28 cellular contexts compared by ENCODE assay signal in genomic region chr6:137172734-137173431, GRCh38. TPM values are rescaled to one million over a fixed set of nuclear protein-coding genes. Genes with fewer than 3 reads are reported as not detected.
DNase-seq lines count a peak whose midpoint lies in the region; ATAC-seq and TF ChIP-seq lines count a peak whose summit lies in the region.
"Had no signal": no experiment of that assay in that cellular context is flagged by ENCODE, and none has a peak within 500 bp of the region (broad histone marks: within the 10 kb centered on the region; RNA-seq: fewer than 3 reads in every experiment).

No MANE protein-coding gene starts in this region.

- intact Hi-C loops in PC-9 (cut with micrococcal nuclease; ENCODE audit: unreplicated experiment), result no loop called here
- intact Hi-C loops in dendritic cell treated with granulocyte-macrophage colony-stimulating factor and Interleukin-4, amounts not matched to agents 40 ng/mL and 50 ng/mL, for 4 days (cut with micrococcal nuclease), result no loop called here
- intact Hi-C loops in spleen (cut with DNase I; ENCODE audit: low total_unique reads), result no loop called here

- POLR2A ChIA-PET in PC-9 (lab: Charles Lee; ENCODE audit: unreplicated experiment), result no interaction called here

- H3K4me1 ChIP-seq in GM23338 (ENCODE audit: insufficient read depth) (peaks cover 29% of the 10 kb centered on the region), PC-9 (replicated peaks; ENCODE audit: insufficient read depth) (peaks cover 18% of the 10 kb centered on the region), spleen (peaks cover 10 to 50% (median 27%) of the 10 kb centered on the region in 6 donors)
- H3K4me1 ChIP-seq: SJSA1 had no signal

- H3K4me1 Mint-ChIP-seq in GM23338, result peaks cover 19% of the 10 kb centered on the region
- peaks cover 51% of the 10 kb centered on the region for H3K4me1 Mint-ChIP-seq in dendritic cell treated with granulocyte-macrophage colony-stimulating factor and Interleukin-4, amounts not matched to agents 40 ng/mL and 50 ng/mL, for 4 days (ENCODE audit: low read depth)

- H3K4me2 ChIP-seq in GM23338, result peak overlapping the region; percentile 52; the same call in 1 of the 2 replicates
- H3K4me2 ChIP-seq in PC-9, result peak overlapping the region; percentile 59

- peaks cover 4% of the 10 kb centered on the region for H3K27me3 Mint-ChIP-seq in GM23338 (ENCODE audit: insufficient read depth, low read depth, poor library complexity)
- no peaks in the 10 kb centered on the region for H3K27me3 Mint-ChIP-seq in dendritic cell treated with granulocyte-macrophage colony-stimulating factor and Interleukin-4, amounts not matched to agents 40 ng/mL and 50 ng/mL, for 4 days

- no peak overlapping the region for H2AFZ ChIP-seq in GM23338
- peak overlapping the region; percentile 50 for H2AFZ ChIP-seq in PC-9

- DNase-seq in GM23338 (ENCODE audit: low spot score) (no peak), PC-9 (no peak), spleen (no peak), D341Med (ENCODE audit: low spot score) (no peak), SW 1271 (lab: John Stamatoyannopoulos, UW) (no peak)
- DNase-seq in activated effector memory CD4-positive, alpha-beta T cell treated with anti-CD3 and anti-CD28 coated beads, Interleukin-2, amount 50 U/mL, for 16 hours, result no peak
- DNase-seq: ACHN; AML-193; CD8-positive, alpha-beta memory T cell; DMS53; GDM1; GOT3; HCEC 1CT; IMR-90; MV-4-11; NCI-H1105 treated with DMSO at 0.1 percent for 48 hours; NCI-H2081; NCI-H2171; NCI-H345; NCI-H524; NCI-H774; NK-92 treated with Interleukin-12 subunit alpha and Interleukin-12 subunit beta, amount 100 ng/mL, for 24 hours; Peyer's patch had no signal

- ATAC-seq in GM23338 (no peak), HG03460 (IDR thresholded peaks at IDR 0.05; ENCODE audit: unreplicated experiment) (no peak)

- no peak overlapping the region for H3K4me3 ChIP-seq in GM23338
- no peak overlapping the region for H3K4me3 ChIP-seq in PC-9
- H3K4me3 ChIP-seq in spleen, result no peak overlapping the region
- H3K4me3 ChIP-seq: Peyer's patch, SJSA1 had no signal

- H3K4me3 Mint-ChIP-seq in GM23338, result no peak overlapping the region
- H3K4me3 Mint-ChIP-seq in dendritic cell treated with granulocyte-macrophage colony-stimulating factor and Interleukin-4, amounts not matched to agents 40 ng/mL and 50 ng/mL, for 4 days, result no peak overlapping the region
- H3K4me3 Mint-ChIP-seq: CD8-positive, alpha-beta memory T cell had no signal

- no peak for TF ChIP-seq CTCF in GM23338 (conservative IDR thresholded peaks at IDR 0.05; ENCODE audit: low read depth in 2 of 2)
- no peak for TF ChIP-seq CTCF in PC-9 (conservative IDR thresholded peaks at IDR 0.05)
- no peak for TF ChIP-seq CTCF in spleen (IDR thresholded peaks at IDR 0.05 in 8 of 11, conservative IDR thresholded peaks at IDR 0.05 in 3 of 11)

- H3K9me3 ChIP-seq in PC-9 (ENCODE audit: insufficient read depth, low read depth) (no peaks in the 10 kb centered on the region), spleen (peaks cover 0 to 4% (median 0%) of the 10 kb centered on the region in 8 donors)
- H3K9me3 ChIP-seq: Peyer's patch had no signal

- H3K79me2 ChIP-seq in GM23338 (replicated peaks; ENCODE audit: insufficient read depth), result no peaks in the 10 kb centered on the region
- H3K79me2 ChIP-seq in PC-9 (ENCODE audit: low read depth), result no peaks in the 10 kb centered on the region

- WGBS in spleen, 5 donors, result 91 to 96% (median 92%) methylated on average over 11 of the region's 11 CpGs

- H3K27ac ChIP-seq in GM23338 (ENCODE audit: low read depth), result no peak overlapping the region
- H3K27ac ChIP-seq in PC-9, result peak overlapping the region; percentile 50
- peak overlapping the region in 7 of 8 donors; percentile 0 to 64 (median 34) for H3K27ac ChIP-seq in spleen
- H3K27ac ChIP-seq: C4-2B, Peyer's patch, SJSA1 had no signal

- H4K20me1 ChIP-seq in GM23338 (replicated peaks; ENCODE audit: insufficient read depth) (no peaks in the 10 kb centered on the region), PC-9 (ENCODE audit: insufficient read depth) (no peaks in the 10 kb centered on the region)

- no peak for TF ChIP-seq POLR2A in spleen (IDR thresholded peaks at IDR 0.05)

- H3K9me2 ChIP-seq in GM23338 (ENCODE audit: insufficient read depth), result peaks cover 12% of the 10 kb centered on the region
- no peaks in the 10 kb centered on the region for H3K9me2 ChIP-seq in PC-9 (ENCODE audit: insufficient read depth)

- H3K9me3 Mint-ChIP-seq in GM23338, result peaks cover 36% of the 10 kb centered on the region
- peaks cover 9% of the 10 kb centered on the region for H3K9me3 Mint-ChIP-seq in dendritic cell treated with granulocyte-macrophage colony-stimulating factor and Interleukin-4, amounts not matched to agents 40 ng/mL and 50 ng/mL, for 4 days
- H3K9me3 Mint-ChIP-seq: CD8-positive, alpha-beta memory T cell had no signal

- H3F3A ChIP-seq in GM23338 (replicated peaks; ENCODE audit: low read depth) (no peaks in the 10 kb centered on the region), PC-9 (ENCODE audit: insufficient read depth, low read depth) (peaks cover 10% of the 10 kb centered on the region)

- H3K36me3 ChIP-seq in GM23338 (ENCODE audit: insufficient read depth) (no peaks in the 10 kb centered on the region), PC-9 (ENCODE audit: low read depth) (no peaks in the 10 kb centered on the region), spleen (no peaks in the 10 kb centered on the region)
- H3K36me3 ChIP-seq: Peyer's patch, SJSA1 had no signal

- CTCF ChIA-PET in PC-9 (lab: Charles Lee), result interaction anchor here (0.7 kb wide), 1 partner anchor 80 kb away, joined by 3 read pairs; no protein-coding TSS in a partner anchor

- H3K27me3 ChIP-seq in GM23338 (ENCODE audit: insufficient read depth) (no peaks in the 10 kb centered on the region), PC-9 (ENCODE audit: insufficient read depth, low read depth) (no peaks in the 10 kb centered on the region), spleen (replicated peaks in 1 of 7) (no peaks in the 10 kb centered on the region)
- H3K27me3 ChIP-seq: Peyer's patch, SJSA1 had no signal

- H3K36me3 Mint-ChIP-seq in GM23338 (ENCODE audit: low read depth), result peaks cover 18% of the 10 kb centered on the region; the same call in 2 of the 3 replicates
- peaks cover 6% of the 10 kb centered on the region for H3K36me3 Mint-ChIP-seq in dendritic cell treated with granulocyte-macrophage colony-stimulating factor and Interleukin-4, amounts not matched to agents 40 ng/mL and 50 ng/mL, for 4 days (ENCODE audit: low read depth)
- H3K36me3 Mint-ChIP-seq: CD8-positive, alpha-beta memory T cell had no signal

- BruUV-seq in PC-9 (replicated peaks; lab: Mats Ljungman, UMichigan), result no TSS peak

- H3K27ac Mint-ChIP-seq in GM23338, result no peak overlapping the region
- peak overlapping the region; percentile 48 for H3K27ac Mint-ChIP-seq in dendritic cell treated with granulocyte-macrophage colony-stimulating factor and Interleukin-4, amounts not matched to agents 40 ng/mL and 50 ng/mL, for 4 days

TF ChIP-seq in GM23338, 12 proteins besides CTCF, POLR2A, EP300 and RAD21:
- TF ChIP-seq ZNF331 (CRISPR knock-in tag; IDR thresholded peaks at IDR 0.05; ENCODE audit: low read depth) (no peak), REST (IDR thresholded peaks at IDR 0.05; ENCODE audit: unreplicated experiment) (no peak)

RNA-seq across cellular contexts. Expression of gene IL22RA2, which starts 0.6 kb away (rescaled TPM):
- not detected in 2 replicates for total RNA-seq in GM23338 (2014; rRNA removed; shearing (Covaris generic))
- polyA plus RNA-seq in GM23338 (2016; fragmentation: Nextera tagmentation; extraction: Ambion mirVana), result not detected in 2 replicates
- not detected in 2 replicates for total RNA-seq in PC-9 (2021)
- total RNA-seq in spleen, result 1 to 10 TPM in 1 of 7 donors, under 1 TPM in 2, not detected in 4; 0.19 to 2.1 (median 0.25) TPM
- polyA plus RNA-seq in spleen, result under 1 TPM in 2 of 3 donors, not detected in 1; 0.06 to 0.07 TPM
- total RNA-seq: CD8-positive, alpha-beta memory T cell; HT1080; IMR-90; Peyer's patch; SJSA1 had no signal
- polyA plus RNA-seq: CD8-positive, alpha-beta memory T cell; IMR-90 had no signal

RNA-seq across cellular contexts. Expression of gene IFNGR1, which starts 46.3 kb away (rescaled TPM):
- total RNA-seq in GM23338 (2014; rRNA removed; shearing (Covaris generic)), result 22.8 and 29.4 TPM in 2 replicates
- 21.3 and 23.2 TPM in 2 replicates for polyA plus RNA-seq in GM23338 (2016; fragmentation: Nextera tagmentation; extraction: Ambion mirVana)
- 17.9 and 19.5 TPM in 2 replicates for total RNA-seq in PC-9 (2021)
- total RNA-seq in spleen, result 100 to 1,000 TPM; 146 to 291 (median 232) TPM
- polyA plus RNA-seq in spleen, result 100 to 1,000 TPM; 119 to 150 (median 122) TPM
